ENCODE assay signal across 31 cellular contexts in genomic region chr4:138013625-138014024, GRCh38.
"Had no signal": no experiment of that assay in that cellular context is flagged by ENCODE, and none has a peak within 500 bp of the region (broad histone marks: within the 10 kb centered on the region; RNA-seq: fewer than 3 reads in every experiment).

No MANE protein-coding gene starts in this region.

- H3K4me1 ChIP-seq: adrenal gland, breast epithelium, esophagus muscularis mucosa, foreskin keratinocyte, gastrocnemius medialis, heart right ventricle had no signal

- H3K4me3 ChIP-seq: adrenal gland, breast epithelium, cardiac muscle cell, coronary artery, dorsolateral prefrontal cortex, esophagus muscularis mucosa, gastrocnemius medialis, heart right ventricle had no signal

- H3K27ac ChIP-seq: adrenal gland, breast epithelium, cardiac muscle cell, coronary artery, dorsolateral prefrontal cortex, esophagus muscularis mucosa, foreskin keratinocyte, gastrocnemius medialis, heart right ventricle, WERI-Rb-1 had no signal

- DNase-seq: activated B cell treated with CpG ODN at 0.5 μM for 24 hours; activated CD4-positive, alpha-beta T cell treated with anti-CD3 and anti-CD28 coated beads for 48 hours; activated CD4-positive, alpha-beta T cell treated with anti-CD3 and anti-CD28 coated beads, Interleukin-2, amount 50 U/mL, for 1 hour; activated CD4-positive, alpha-beta T cell treated with anti-CD3 and anti-CD28 coated beads, Interleukin-2, amount 50 U/mL, for 48 hours; activated CD8-positive, alpha-beta memory T cell treated with anti-CD3 and anti-CD28 coated beads, Interleukin-2, amount 10 ng/mL, durations not matched to agents 7 days and 5 days; activated CD8-positive, alpha-beta memory T cell treated with anti-CD3 and anti-CD28 coated beads, Interleukin-2, amount 50 U/mL, for 4 hours; activated CD8-positive, alpha-beta T cell treated with anti-CD3 and anti-CD28 coated beads, Interleukin-2, amount 10 ng/mL, durations not matched to agents 7 days and 5 days; activated effector memory CD4-positive, alpha-beta T cell treated with anti-CD3 and anti-CD28 coated beads, Interleukin-2, amount 50 U/mL, for 16 hours; activated naive CD4-positive, alpha-beta T cell treated with anti-CD3 and anti-CD28 coated beads for 36 hours; activated naive CD8-positive, alpha-beta T cell treated with anti-CD3 and anti-CD28 coated beads for 36 hours; activated naive CD8-positive, alpha-beta T cell treated with anti-CD3 and anti-CD28 coated beads, Interleukin-2, amount 50 U/mL, for 24 hours; activated T-cell treated with anti-CD3 and anti-CD28 coated beads, Interleukin-2, amount 50 U/mL, for 1 hour; activated T-cell treated with anti-CD3 and anti-CD28 coated beads, Interleukin-2, amount 50 U/mL, for 48 hours; adrenal gland; amygdala; aorta; dorsolateral prefrontal cortex; effector memory CD4-positive, alpha-beta T cell; endodermal cell; erythroblast; foreskin keratinocyte; gastrocnemius medialis; heart right ventricle; T-helper 1 cell; T-helper 17 cell; T1000; WERI-Rb-1 had no signal

- H3K27me3 ChIP-seq: adrenal gland, breast epithelium, cardiac muscle cell, dorsolateral prefrontal cortex, esophagus muscularis mucosa, foreskin keratinocyte, gastrocnemius medialis, heart right ventricle had no signal

- H3K36me3 ChIP-seq: adrenal gland, breast epithelium, cardiac muscle cell, esophagus muscularis mucosa, gastrocnemius medialis, heart right ventricle, WERI-Rb-1 had no signal

- H3K9me3 ChIP-seq: adrenal gland, esophagus muscularis mucosa, gastrocnemius medialis had no signal
